Comparison of ENCODE assay signal across 8 cellular contexts in the genomic region with DNA sequence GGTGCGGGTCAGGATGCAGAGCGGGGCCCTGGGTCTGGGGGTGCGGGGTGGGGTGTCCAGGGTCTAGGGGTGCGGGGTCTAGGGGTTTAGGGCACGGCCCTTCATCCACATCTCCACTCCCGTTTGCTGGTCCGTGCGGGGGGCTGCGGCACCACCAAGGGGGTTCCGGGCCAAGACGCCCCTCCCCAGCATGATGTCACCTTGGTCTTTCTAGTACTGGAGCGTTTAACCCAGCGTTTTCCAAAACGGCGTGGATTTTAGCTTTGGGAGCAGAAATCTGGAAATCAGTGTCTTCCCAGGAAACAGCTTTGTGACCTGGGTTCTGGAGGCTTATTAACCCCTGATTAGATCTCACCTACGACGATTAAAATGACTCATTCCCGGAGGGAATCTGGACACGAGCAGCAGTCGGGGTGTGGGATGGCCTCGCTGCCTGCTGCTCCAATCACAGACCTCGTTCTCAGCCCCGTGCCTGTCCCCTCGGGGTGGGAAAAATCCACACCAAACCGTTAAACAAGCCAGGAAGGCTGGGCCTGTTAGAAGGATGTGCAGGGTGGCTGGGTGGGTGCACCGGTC. TPM values are rescaled to one million over a fixed set of nuclear protein-coding genes. Genes with fewer than 3 reads are reported as not detected.
DNase-seq lines count a peak whose midpoint lies in the region; ATAC-seq, FAIRE-seq and TF ChIP-seq lines count a peak whose summit lies in the region.

No MANE protein-coding gene starts in this region.

- DNase-seq in HS-27A (ENCODE audit: low read depth) (peak; percentile 23), glutamatergic neuron (peak; percentile 68), pancreas (peak in 5 of 6 donors; percentile 31 to 53 (median 40)), NCI-H1105 (lab: John Stamatoyannopoulos, UW) (no peak), NCI-H1105 treated with DMSO at 0.1 percent for 48 hours (lab: John Stamatoyannopoulos, UW) (no peak)
- no peak for DNase-seq in activated T-helper 2 cell treated with anti-CD3 and anti-CD28 coated beads, Interferon-gamma antibody, Interleukin-2, Interleukin-4, amounts not matched to agents 10 μg/mL and 5 μg/mL and 100 μg/mL, durations not matched to agents 14 hours and 24 hours and 36 hours (ENCODE audit: low spot score)

- H3K4me3 ChIP-seq in BLaER1 treated with 17β-estradiol and CSF1 and Interleukin-3, amounts not matched to agents 10 nM and 100 nM = peak overlapping the region; percentile 68 to 85 (median 76)
- peak overlapping the region; percentile 49 to 75 (median 60) for H3K4me3 ChIP-seq in pancreas

- WGBS in pancreas, 2 donors = 2% methylated on average over 21 to 26 of the region's 26 CpGs

- H3K4me2 ChIP-seq in BLaER1 treated with 17β-estradiol and CSF1 and Interleukin-3, amounts not matched to agents 10 nM and 100 nM = peak overlapping the region; percentile 83 to 99 (median 96)

- no peaks in the 10 kb centered on the region for H3K27me3 Mint-ChIP-seq in activated T-helper 2 cell treated with anti-CD3 and anti-CD28 coated beads, Interferon-gamma antibody, Interleukin-2, Interleukin-4, amounts not matched to agents 10 μg/mL and 5 μg/mL and 100 μg/mL, durations not matched to agents 14 hours and 24 hours and 36 hours (ENCODE audit: low read depth)
- peaks cover 13% of the 10 kb centered on the region for H3K27me3 Mint-ChIP-seq in glutamatergic neuron (ENCODE audit: unreplicated experiment)

- H3K36me3 Mint-ChIP-seq in activated T-helper 2 cell treated with anti-CD3 and anti-CD28 coated beads, Interferon-gamma antibody, Interleukin-2, Interleukin-4, amounts not matched to agents 10 μg/mL and 5 μg/mL and 100 μg/mL, durations not matched to agents 14 hours and 24 hours and 36 hours (ENCODE audit: low read depth) = peaks cover 11% of the 10 kb centered on the region
- H3K36me3 Mint-ChIP-seq in glutamatergic neuron (ENCODE audit: unreplicated experiment) = peaks cover 4% of the 10 kb centered on the region

- H3K36me3 ChIP-seq in BLaER1 treated with 17β-estradiol and CSF1 and Interleukin-3, amounts not matched to agents 10 nM and 100 nM = peaks cover 20 to 37% (median 29%) of the 10 kb centered on the region in 11 experiments
- no peaks in the 10 kb centered on the region for H3K36me3 ChIP-seq in pancreas

- H3K4me1 ChIP-seq in BLaER1 treated with 17β-estradiol and CSF1 and Interleukin-3, amounts not matched to agents 10 nM and 100 nM = peaks cover 39 to 57% (median 48%) of the 10 kb centered on the region in 10 experiments
- H3K4me1 ChIP-seq in pancreas = peaks cover 0 to 25% (median 14%) of the 10 kb centered on the region in 3 donors

- H3K9me3 ChIP-seq in BLaER1 treated with 17β-estradiol and CSF1 and Interleukin-3, amounts not matched to agents 10 nM and 100 nM (replicated peaks in 1 of 11) = no peaks in the 10 kb centered on the region
- H3K9me3 ChIP-seq in pancreas = no peaks in the 10 kb centered on the region

- no peak for FAIRE-seq in pancreas (lab: Jason Lieb, UNC)

- H3K27ac Mint-ChIP-seq in activated T-helper 2 cell treated with anti-CD3 and anti-CD28 coated beads, Interferon-gamma antibody, Interleukin-2, Interleukin-4, amounts not matched to agents 10 μg/mL and 5 μg/mL and 100 μg/mL, durations not matched to agents 14 hours and 24 hours and 36 hours = peak overlapping the region; percentile 50
- peak overlapping the region; percentile 98 for H3K27ac Mint-ChIP-seq in glutamatergic neuron (ENCODE audit: unreplicated experiment)

- peak overlapping the region; percentile 84 for H3K4me3 Mint-ChIP-seq in activated T-helper 2 cell treated with anti-CD3 and anti-CD28 coated beads, Interferon-gamma antibody, Interleukin-2, Interleukin-4, amounts not matched to agents 10 μg/mL and 5 μg/mL and 100 μg/mL, durations not matched to agents 14 hours and 24 hours and 36 hours (ENCODE audit: low read depth)
- H3K4me3 Mint-ChIP-seq in glutamatergic neuron (ENCODE audit: unreplicated experiment) = peak overlapping the region; percentile 96

- peak overlapping the region; percentile 78 to 90 (median 86) for H3K9ac ChIP-seq in BLaER1 treated with 17β-estradiol and CSF1 and Interleukin-3, amounts not matched to agents 10 nM and 100 nM

- TF ChIP-seq CTCF in glutamatergic neuron (IDR thresholded peaks at IDR 0.05; ENCODE audit: partially characterized antibody, unreplicated experiment) (no peak), pancreas (IDR thresholded peaks at IDR 0.05) (no peak)

- ATAC-seq in pancreas (peak; percentile 16 to 36 (median 36)), HG02678 (IDR thresholded peaks at IDR 0.05; ENCODE audit: unreplicated experiment) (no peak)

- H3K4me1 Mint-ChIP-seq in activated T-helper 2 cell treated with anti-CD3 and anti-CD28 coated beads, Interferon-gamma antibody, Interleukin-2, Interleukin-4, amounts not matched to agents 10 μg/mL and 5 μg/mL and 100 μg/mL, durations not matched to agents 14 hours and 24 hours and 36 hours (ENCODE audit: low read depth) = peaks cover 27% of the 10 kb centered on the region
- peaks cover 18% of the 10 kb centered on the region for H3K4me1 Mint-ChIP-seq in glutamatergic neuron (ENCODE audit: low read depth, unreplicated experiment)

- intact Hi-C loops in activated T-helper 2 cell treated with anti-CD3 and anti-CD28 coated beads, Interferon-gamma antibody, Interleukin-2, Interleukin-4, amounts not matched to agents 10 μg/mL and 5 μg/mL and 100 μg/mL, durations not matched to agents 14 hours and 24 hours and 36 hours (cut with micrococcal nuclease) = loop anchor here (5.0 kb wide), 1 partner anchor 126 kb away; no protein-coding TSS in a partner anchor
- intact Hi-C loops in pancreas (cut with DNase I) = loop anchor here in 1 of 3 donors (10.0 kb wide), 1 partner anchor 128 kb away; no protein-coding TSS in a partner anchor

- H3K9me3 Mint-ChIP-seq in activated T-helper 2 cell treated with anti-CD3 and anti-CD28 coated beads, Interferon-gamma antibody, Interleukin-2, Interleukin-4, amounts not matched to agents 10 μg/mL and 5 μg/mL and 100 μg/mL, durations not matched to agents 14 hours and 24 hours and 36 hours = no peaks in the 10 kb centered on the region
- H3K9me3 Mint-ChIP-seq in glutamatergic neuron (ENCODE audit: unreplicated experiment) = peaks cover 13% of the 10 kb centered on the region

- H3K27me3 ChIP-seq in BLaER1 treated with 17β-estradiol and CSF1 and Interleukin-3, amounts not matched to agents 10 nM and 100 nM = no peaks in the 10 kb centered on the region
- no peaks in the 10 kb centered on the region for H3K27me3 ChIP-seq in pancreas

- H3K27ac ChIP-seq in BLaER1 treated with 17β-estradiol and CSF1 and Interleukin-3, amounts not matched to agents 10 nM and 100 nM = peak overlapping the region; percentile 46 to 87 (median 80); a peak in 21 of 22 replicates
- H3K27ac ChIP-seq in pancreas = peak overlapping the region; percentile 35 to 81 (median 68)

- H4K20me1 ChIP-seq in BLaER1 treated with 17β-estradiol and CSF1 and Interleukin-3, amounts not matched to agents 10 nM and 100 nM = peaks cover 20 to 52% (median 50%) of the 10 kb centered on the region in 11 experiments; a peak in 20 of 22 replicates

RNA-seq across cellular contexts. Expression of gene AP2A2, which starts 0.8 kb away (rescaled TPM):
- total RNA-seq in activated T-helper 2 cell treated with anti-CD3 and anti-CD28 coated beads, Interferon-gamma antibody, Interleukin-2, Interleukin-4, amounts not matched to agents 10 μg/mL and 5 μg/mL and 100 μg/mL, durations not matched to agents 14 hours and 24 hours and 36 hours = 61.3 and 63.2 TPM in 2 replicates
- total RNA-seq in glutamatergic neuron (ENCODE audit: unreplicated experiment) = 228 TPM
- 10 to 100 TPM; 40.0 to 60.2 (median 53.2) TPM for total RNA-seq in pancreas
- polyA plus RNA-seq in pancreas = 10 to 100 TPM; 48.0 to 50.8 TPM

RNA-seq across cellular contexts. Expression of gene CHID1, which starts 15.8 kb away (rescaled TPM):
- 89.0 and 96.0 TPM in 2 replicates for total RNA-seq in activated T-helper 2 cell treated with anti-CD3 and anti-CD28 coated beads, Interferon-gamma antibody, Interleukin-2, Interleukin-4, amounts not matched to agents 10 μg/mL and 5 μg/mL and 100 μg/mL, durations not matched to agents 14 hours and 24 hours and 36 hours
- total RNA-seq in glutamatergic neuron (ENCODE audit: unreplicated experiment) (56.1 TPM), pancreas (10 to 100 TPM; 41.7 to 86.0 (median 63.1) TPM)
- 10 to 100 TPM; 57.1 to 66.0 TPM for polyA plus RNA-seq in pancreas

Comparison
In these comparisons a context has a peak if more than half of its experiments do, and no peak if none do; other contexts are left out.
1. DNase-seq: peak in HS-27A (single experiment), glutamatergic neuron (single experiment) and pancreas (5 of 6); none in activated T-helper 2 cell treated with anti-CD3 and anti-CD28 coated beads, Interferon-gamma antibody, Interleukin-2, Interleukin-4, amounts not matched to agents 10 μg/mL and 5 μg/mL and 100 μg/mL, durations not matched to agents 14 hours and 24 hours and 36 hours (single experiment), NCI-H1105 (single experiment) and NCI-H1105 treated with DMSO at 0.1 percent for 48 hours (single experiment).